Comparison of ENCODE assay signal across 21 cellular contexts in genomic region chr11:8292351-8292750, GRCh38. TPM values are rescaled to one million over a fixed set of nuclear protein-coding genes. Genes with fewer than 3 reads are reported as not detected.
"Had no signal": no experiment of that assay in that cellular context is flagged by ENCODE, and none has a peak within 500 bp of the region (broad histone marks: within the 10 kb centered on the region; RNA-seq: fewer than 3 reads in every experiment).

No MANE protein-coding gene starts in this region.

- H3K9me3 Mint-ChIP-seq: central memory CD8-positive, alpha-beta T cell; dendritic cell treated with granulocyte-macrophage colony-stimulating factor and Interleukin-4, amounts not matched to agents 40 ng/mL and 50 ng/mL, for 4 days; immature natural killer cell; naive B cell had no signal

- H3K4me3 Mint-ChIP-seq: central memory CD8-positive, alpha-beta T cell; dendritic cell treated with granulocyte-macrophage colony-stimulating factor and Interleukin-4, amounts not matched to agents 40 ng/mL and 50 ng/mL, for 4 days; immature natural killer cell; naive B cell had no signal

- H3K79me2 ChIP-seq: parathyroid adenoma had no signal

- H3K27ac ChIP-seq: esophagus squamous epithelium, gastroesophageal sphincter, parathyroid adenoma, prostate gland, right lobe of liver had no signal

- ATAC-seq: gastroesophageal sphincter, left ventricle myocardium superior, right lobe of liver had no signal

- H2AFZ ChIP-seq: parathyroid adenoma had no signal

- H3K36me3 ChIP-seq: esophagus squamous epithelium, gastroesophageal sphincter, prostate gland, right lobe of liver had no signal

- H3K27ac Mint-ChIP-seq: dendritic cell treated with granulocyte-macrophage colony-stimulating factor and Interleukin-4, amounts not matched to agents 40 ng/mL and 50 ng/mL, for 4 days; immature natural killer cell; naive B cell had no signal

- DNase-seq: esophagus squamous epithelium; foreskin fibroblast; glutamatergic neuron; immature natural killer cell; left ventricle myocardium superior; mesenchymal stem cell; naive B cell; nucleus accumbens; stimulated activated CD4-positive, alpha-beta T cell treated with anti-CD3 and anti-CD28 coated beads, Interleukin-2, amount 100 ng/mL, for 24 hours; stimulated activated CD4-positive, alpha-beta T cell treated with anti-CD3 and anti-CD28 coated beads, Interleukin-4, amount 100 ng/mL, for 4 hours; stimulated activated naive CD4-positive, alpha-beta T cell; trophoblast cell had no signal

- H3K27me3 ChIP-seq: gastroesophageal sphincter, right lobe of liver had no signal

- H3K27me3 Mint-ChIP-seq: dendritic cell treated with granulocyte-macrophage colony-stimulating factor and Interleukin-4, amounts not matched to agents 40 ng/mL and 50 ng/mL, for 4 days had no signal

- H3K36me3 Mint-ChIP-seq: immature natural killer cell, naive B cell had no signal

- H3K9ac ChIP-seq: parathyroid adenoma had no signal

- H3K4me3 ChIP-seq: esophagus squamous epithelium, gastroesophageal sphincter, lung, prostate gland, right lobe of liver had no signal

- H3K4me1 ChIP-seq: parathyroid adenoma, prostate gland, right lobe of liver had no signal

- H3K4me1 Mint-ChIP-seq: central memory CD8-positive, alpha-beta T cell; immature natural killer cell; naive B cell had no signal

- H3K9me3 ChIP-seq: esophagus squamous epithelium, gastroesophageal sphincter, prostate gland, right lobe of liver had no signal

RNA-seq across cellular contexts. Expression of gene LMO1, which starts 28.7 kb away (rescaled TPM):
- total RNA-seq: epithelial cell of proximal tubule, esophagus squamous epithelium, gastroesophageal sphincter, prostate gland, right lobe of liver, skeletal muscle tissue had no signal
